ENCODE assay signal across 10 cellular contexts in the genomic region with DNA sequence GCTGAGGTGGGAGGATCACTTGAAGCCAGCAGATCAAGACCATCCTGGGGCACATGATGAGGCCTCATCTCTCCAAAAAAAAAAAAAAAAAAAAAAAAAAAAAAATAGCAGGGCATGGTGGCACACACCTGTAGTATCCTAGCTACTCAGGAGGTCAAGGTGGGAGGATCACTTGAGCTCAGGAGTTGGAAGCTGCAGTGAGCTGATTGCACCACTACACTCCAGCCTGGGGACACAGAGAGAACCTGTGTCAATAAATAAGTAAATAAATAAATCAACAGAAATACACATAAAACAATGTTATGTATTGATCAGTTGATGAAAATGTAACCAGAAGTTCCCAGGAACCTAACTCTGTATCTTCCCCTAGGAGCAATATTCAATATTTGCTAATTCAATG.
"Had no signal": no experiment of that assay in that cellular context is flagged by ENCODE, and none has a peak within 500 bp of the region (broad histone marks: within the 10 kb centered on the region; RNA-seq: fewer than 3 reads in every experiment).

No MANE protein-coding gene starts in this region.

- H3K4me3 Mint-ChIP-seq: GM23338, H9, HFFc6 had no signal

- H3K27ac ChIP-seq: GM23248 had no signal

- H3K9me3 Mint-ChIP-seq: HFFc6 had no signal

- H3K4me1 Mint-ChIP-seq: GM23338, H9 had no signal

- H3K4me3 ChIP-seq: GM23248, GM23338, HAP-1 had no signal

- DNase-seq: GM23248, GOT3, H7, H9, HCEC 1CT, HFFc6 had no signal

- H3K36me3 ChIP-seq: HAP-1 had no signal

- H3K4me1 ChIP-seq: HAP-1 had no signal

- H3K9me3 ChIP-seq: HAP-1 had no signal

- FAIRE-seq: H54 had no signal

- H3K27ac Mint-ChIP-seq: GM23338, HFFc6 had no signal

- H3K4me2 ChIP-seq: GM23338 had no signal

- H2AFZ ChIP-seq: GM23248, GM23338 had no signal

- ATAC-seq: GM23338, HCT116 had no signal

- H3K9ac ChIP-seq: GM23248 had no signal
